22 cellular contexts compared by ENCODE assay signal in the genomic region with DNA sequence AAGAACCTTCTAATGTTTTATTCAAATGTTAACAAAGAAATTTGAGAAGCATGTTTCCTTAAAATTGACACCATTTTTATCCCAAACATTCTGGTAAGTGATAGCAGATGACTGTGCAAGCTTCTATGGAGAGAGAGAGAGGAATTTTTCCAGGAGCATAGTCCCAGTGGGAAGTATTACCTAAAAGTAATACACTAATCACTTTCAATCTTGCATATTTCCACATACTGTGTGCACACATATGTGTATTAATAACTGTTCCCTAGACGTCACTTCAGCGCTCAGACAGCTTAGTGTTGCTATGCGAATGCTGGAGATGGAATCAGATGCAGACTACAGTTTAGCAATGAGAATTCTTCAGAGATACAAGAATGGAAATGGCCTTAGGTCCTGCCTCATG.
"Had no signal": no experiment of that assay in that cellular context is flagged by ENCODE, and none has a peak within 500 bp of the region (broad histone marks: within the 10 kb centered on the region; RNA-seq: fewer than 3 reads in every experiment).

No MANE protein-coding gene starts in this region.

- H3K27me3 Mint-ChIP-seq: activated naive CD4-positive, alpha-beta T cell treated with anti-CD3 and anti-CD28 coated beads, Interleukin-2, amount 50 U/mL, for 24 hours; dendritic cell treated with granulocyte-macrophage colony-stimulating factor and Interleukin-4, amounts not matched to agents 40 ng/mL and 50 ng/mL, for 4 days; progenitor cell of endocrine pancreas; stimulated activated memory B cell treated with anti-CD40 and anti-IgM and Interleukin-4, amounts not matched to agents 10 μg/mL and 1 μg/mL and 100 μg/mL, for 72 hours had no signal

- H3K4me3 Mint-ChIP-seq: activated naive CD4-positive, alpha-beta T cell treated with anti-CD3 and anti-CD28 coated beads, Interleukin-2, amount 50 U/mL, for 24 hours; activated T-cell treated with anti-CD3 and anti-CD28 coated beads, Interleukin-2, amount 50 U/mL, for 72 hours; dendritic cell treated with granulocyte-macrophage colony-stimulating factor and Interleukin-4, amounts not matched to agents 40 ng/mL and 50 ng/mL, for 4 days; nephron progenitor cell; stimulated activated memory B cell treated with anti-CD40 and anti-IgM and Interleukin-4, amounts not matched to agents 10 μg/mL and 1 μg/mL and 100 μg/mL, for 72 hours; T-helper 1 cell treated with Interleukin-12 subunit alpha and Interleukin-12 subunit beta and Interleukin-4 antibody, amounts not matched to agents 30 μg/mL and 1 μg/mL, for 36 hours had no signal

- H3K9me3 Mint-ChIP-seq: activated naive CD4-positive, alpha-beta T cell treated with anti-CD3 and anti-CD28 coated beads, Interleukin-2, amount 50 U/mL, for 24 hours; activated T-cell treated with anti-CD3 and anti-CD28 coated beads, Interleukin-2, amount 50 U/mL, for 72 hours; dendritic cell treated with granulocyte-macrophage colony-stimulating factor and Interleukin-4, amounts not matched to agents 40 ng/mL and 50 ng/mL, for 4 days; nephron progenitor cell; stimulated activated memory B cell treated with anti-CD40 and anti-IgM and Interleukin-4, amounts not matched to agents 10 μg/mL and 1 μg/mL and 100 μg/mL, for 72 hours; T-helper 1 cell treated with Interleukin-12 subunit alpha and Interleukin-12 subunit beta and Interleukin-4 antibody, amounts not matched to agents 30 μg/mL and 1 μg/mL, for 36 hours had no signal

- H3K27ac Mint-ChIP-seq: activated naive CD4-positive, alpha-beta T cell treated with anti-CD3 and anti-CD28 coated beads, Interleukin-2, amount 50 U/mL, for 24 hours; activated T-cell treated with anti-CD3 and anti-CD28 coated beads, Interleukin-2, amount 50 U/mL, for 72 hours; dendritic cell treated with granulocyte-macrophage colony-stimulating factor and Interleukin-4, amounts not matched to agents 40 ng/mL and 50 ng/mL, for 4 days; nephron progenitor cell; progenitor cell of endocrine pancreas; stimulated activated memory B cell treated with anti-CD40 and anti-IgM and Interleukin-4, amounts not matched to agents 10 μg/mL and 1 μg/mL and 100 μg/mL, for 72 hours; T-helper 1 cell treated with Interleukin-12 subunit alpha and Interleukin-12 subunit beta and Interleukin-4 antibody, amounts not matched to agents 30 μg/mL and 1 μg/mL, for 36 hours had no signal

- H3K4me1 Mint-ChIP-seq: nephron progenitor cell had no signal

- DNase-seq: activated CD4-positive, alpha-beta T cell treated with anti-CD3 and anti-CD28 coated beads, Interleukin-2, amount 50 U/mL, for 1 hour; activated CD8-positive, alpha-beta memory T cell treated with anti-CD3 and anti-CD28 coated beads for 24 hours; activated CD8-positive, alpha-beta memory T cell treated with anti-CD3 and anti-CD28 coated beads, Interleukin-2, amount 50 U/mL, for 48 hours; activated effector memory CD4-positive, alpha-beta T cell treated with anti-CD3 and anti-CD28 coated beads, Interleukin-2, amount 50 U/mL, for 16 hours; activated T-cell treated with anti-CD3 and anti-CD28 coated beads, Interleukin-2, amount 50 U/mL, for 72 hours; adrenal gland; effector CD8-positive, alpha-beta T cell; heart left ventricle; left lung; mammary epithelial cell; midbrain; nephron progenitor cell; occipital lobe; stimulated activated CD4-positive, alpha-beta T cell treated with anti-CD3 and anti-CD28 coated beads, Interleukin-4, amount 100 ng/mL, for 4 hours; upper lobe of left lung had no signal

- ATAC-seq: activated CD4-positive, CD25-positive, alpha-beta regulatory T cell treated with anti-CD3 and anti-CD28 coated beads, Interleukin-2, amount 50 U/mL, for 24 hours; activated T-cell treated with anti-CD3 and anti-CD28 coated beads, Interleukin-2, amount 50 U/mL, for 72 hours; esophagus mucosa; heart left ventricle; left lung; stimulated activated memory B cell treated with anti-CD40 and anti-IgM and Interleukin-4, amounts not matched to agents 10 μg/mL and 1 μg/mL and 100 μg/mL, for 72 hours had no signal

- H3K36me3 Mint-ChIP-seq: activated naive CD4-positive, alpha-beta T cell treated with anti-CD3 and anti-CD28 coated beads, Interleukin-2, amount 50 U/mL, for 24 hours had no signal
